ENCODE assay signal across 21 cellular contexts in genomic region chr7:114986181-114986800, GRCh38.
DNase-seq lines count a peak whose midpoint lies in the region; ATAC-seq and TF ChIP-seq lines count a peak whose summit lies in the region.
"Had no signal": no experiment of that assay in that cellular context is flagged by ENCODE, and none has a peak within 500 bp of the region (broad histone marks: within the 10 kb centered on the region; RNA-seq: fewer than 3 reads in every experiment).

No MANE protein-coding gene starts in this region.

- H4K20me1 ChIP-seq in neural progenitor cell (ENCODE audit: low read depth), result no peaks in the 10 kb centered on the region

- DNase-seq in NCI-H82 (lab: John Stamatoyannopoulos, UW), result peak; percentile 55
- no peak for DNase-seq in NCI-H82 treated with DMSO at 0.1 percent for 48 hours (lab: John Stamatoyannopoulos, UW; ENCODE audit: unreplicated experiment)
- no peak for DNase-seq in effector memory CD8-positive, alpha-beta T cell
- DNase-seq in neural progenitor cell (ENCODE audit: low spot score), result peak; percentile 7
- DNase-seq in GM03348 (ENCODE audit: low spot score), result no peak
- DNase-seq in left lobe of liver (ENCODE audit: low spot score), result no peak
- DNase-seq: activated CD8-positive, alpha-beta memory T cell treated with anti-CD3 and anti-CD28 coated beads for 24 hours; activated T-cell treated with anti-CD3 and anti-CD28 coated beads, Interleukin-2, amount 50 U/mL, for 72 hours; dermis blood vessel endothelial cell; erythroblast; gastrocnemius medialis; NCI-H2081 treated with DMSO at 0.1 percent for 48 hours; spleen; stimulated activated CD4-positive, alpha-beta T cell treated with anti-CD3 and anti-CD28 coated beads, Interleukin-4, amount 100 ng/mL, for 24 hours; upper lobe of right lung had no signal

- H3F3A ChIP-seq in neural progenitor cell (ENCODE audit: low read depth), result no peaks in the 10 kb centered on the region

- no peaks in the 10 kb centered on the region for H3K79me2 ChIP-seq in neural progenitor cell (ENCODE audit: low read depth)

- H3K36me3 ChIP-seq in HUES48 (ENCODE audit: control insufficient read depth, insufficient read depth, low read length), result no peaks in the 10 kb centered on the region
- no peaks in the 10 kb centered on the region for H3K36me3 ChIP-seq in neural progenitor cell
- H3K36me3 ChIP-seq: gastrocnemius medialis, upper lobe of right lung had no signal

- peaks cover 21 to 32% of the 10 kb centered on the region in 2 donors for H3K4me1 Mint-ChIP-seq in effector memory CD8-positive, alpha-beta T cell (ENCODE audit: low read depth in 2 of 2)
- peaks cover 4% of the 10 kb centered on the region for H3K4me1 Mint-ChIP-seq in neural progenitor cell

- no peak overlapping the region for H3K4me2 ChIP-seq in neural progenitor cell

- H3K27ac ChIP-seq in HUES48 (ENCODE audit: low read depth, low read length) (peak overlapping the region; percentile 46), neural progenitor cell (no peak overlapping the region)
- H3K27ac ChIP-seq: 22Rv1, upper lobe of right lung had no signal

- no peaks in the 10 kb centered on the region for H3K9me3 Mint-ChIP-seq in effector memory CD8-positive, alpha-beta T cell
- H3K9me3 Mint-ChIP-seq in neural progenitor cell, result no peaks in the 10 kb centered on the region

- peak overlapping the region; percentile 3 to 4 for H3K27ac Mint-ChIP-seq in effector memory CD8-positive, alpha-beta T cell
- no peak overlapping the region for H3K27ac Mint-ChIP-seq in neural progenitor cell
- H3K27ac Mint-ChIP-seq: B cell had no signal

- TF ChIP-seq CTCF in neural progenitor cell (IDR thresholded peaks at IDR 0.05), result peak; percentile 16

- no peak overlapping the region for H3K4me3 ChIP-seq in HUES48 (ENCODE audit: low read depth, low read length)
- no peak overlapping the region for H3K4me3 ChIP-seq in neural progenitor cell
- H3K4me3 ChIP-seq: gastrocnemius medialis, spleen, upper lobe of right lung had no signal

- H2AFZ ChIP-seq in neural progenitor cell (replicated peaks), result no peak overlapping the region

- H3K9ac ChIP-seq in HUES48 (ENCODE audit: low read depth, low read length), result no peak overlapping the region
- H3K9ac ChIP-seq in neural progenitor cell, result no peak overlapping the region

- H3K36me3 Mint-ChIP-seq in effector memory CD8-positive, alpha-beta T cell (ENCODE audit: insufficient read depth), result peaks cover 29% of the 10 kb centered on the region
- peaks cover 5% of the 10 kb centered on the region for H3K36me3 Mint-ChIP-seq in neural progenitor cell

- no peak overlapping the region for H3K4me3 Mint-ChIP-seq in effector memory CD8-positive, alpha-beta T cell
- no peak overlapping the region for H3K4me3 Mint-ChIP-seq in neural progenitor cell
- H3K4me3 Mint-ChIP-seq: activated T-cell treated with anti-CD3 and anti-CD28 coated beads, Interleukin-2, amount 50 U/mL, for 72 hours; B cell had no signal

- H3K27me3 Mint-ChIP-seq in effector memory CD8-positive, alpha-beta T cell, result no peaks in the 10 kb centered on the region
- no peaks in the 10 kb centered on the region for H3K27me3 Mint-ChIP-seq in neural progenitor cell (ENCODE audit: insufficient read depth, low read depth)
- H3K27me3 Mint-ChIP-seq: B cell had no signal

- peaks cover 29% of the 10 kb centered on the region for H3K4me1 ChIP-seq in HUES48 (ENCODE audit: control insufficient read depth, insufficient read depth, low read length)
- no peaks in the 10 kb centered on the region for H3K4me1 ChIP-seq in neural progenitor cell

- H3K27me3 ChIP-seq in HUES48 (ENCODE audit: control insufficient read depth, insufficient read depth, low read length), result no peaks in the 10 kb centered on the region
- no peaks in the 10 kb centered on the region for H3K27me3 ChIP-seq in neural progenitor cell
- H3K27me3 ChIP-seq: gastrocnemius medialis, spleen, upper lobe of right lung had no signal

- no peak for ATAC-seq in effector memory CD8-positive, alpha-beta T cell (replicated peaks)
- ATAC-seq in left lobe of liver, result no peak
- ATAC-seq in GM18867 (IDR thresholded peaks at IDR 0.05; ENCODE audit: unreplicated experiment), result no peak
- ATAC-seq: activated CD4-positive, CD25-positive, alpha-beta regulatory T cell treated with anti-CD3 and anti-CD28 coated beads, Interleukin-2, amount 50 U/mL, for 24 hours; activated naive CD4-positive, alpha-beta T cell treated with anti-CD3 and anti-CD28 coated beads, Interleukin-2, amount 50 U/mL, for 72 hours; activated T-cell treated with anti-CD3 and anti-CD28 coated beads, Interleukin-2, amount 50 U/mL, for 72 hours; gastrocnemius medialis; upper lobe of right lung had no signal

- H3K9me3 ChIP-seq in HUES48 (ENCODE audit: control insufficient read depth, insufficient read depth, low read length) (no peaks in the 10 kb centered on the region), neural progenitor cell (ENCODE audit: low read depth) (no peaks in the 10 kb centered on the region)
- H3K9me3 ChIP-seq: gastrocnemius medialis, upper lobe of right lung had no signal

Comparison
In these comparisons a context has a peak if more than half of its experiments do, and no peak if none do; other contexts are left out.
1. DNase-seq: peak in NCI-H82 (single experiment) and neural progenitor cell (single experiment); none in NCI-H82 treated with DMSO at 0.1 percent for 48 hours (single experiment), effector memory CD8-positive, alpha-beta T cell (0 of 3), GM03348 (single experiment) and left lobe of liver (single experiment).